14 cellular contexts compared by ENCODE assay signal in genomic region chr17:67253379-67253778, GRCh38.
"Had no signal": no experiment of that assay in that cellular context is flagged by ENCODE, and none has a peak within 500 bp of the region (broad histone marks: within the 10 kb centered on the region; RNA-seq: fewer than 3 reads in every experiment).

No MANE protein-coding gene starts in this region.

- DNase-seq: activated B cell treated with CpG ODN at 0.5 μM for 24 hours; activated CD4-positive, alpha-beta T cell treated with anti-CD3 and anti-CD28 coated beads, Interleukin-2, amount 10 ng/mL, durations not matched to agents 24 days and 14 days; activated naive CD4-positive, alpha-beta T cell treated with anti-CD3 and anti-CD28 coated beads for 36 hours; hippocampal formation; lower lobe of right lung; naive thymus-derived CD4-positive, alpha-beta T cell; posterior cingulate gyrus; thyroid gland; uterus had no signal

- H3K4me1 ChIP-seq: adrenal gland, right atrium auricular region, uterus had no signal

- H3K36me3 Mint-ChIP-seq: stimulated activated effector memory CD8-positive, alpha-beta T cell treated with anti-CD3 and anti-CD28 coated beads, Interleukin-12 subunit alpha, Interleukin-12 subunit beta, amount 100 ng/mL, for 72 hours had no signal

- H3K27ac ChIP-seq: adrenal gland, lower lobe of right lung, neutrophil, right atrium auricular region, thyroid gland, uterus had no signal

- ATAC-seq: lower lobe of right lung; naive thymus-derived CD4-positive, alpha-beta T cell; stimulated activated effector memory CD8-positive, alpha-beta T cell treated with anti-CD3 and anti-CD28 coated beads, Interleukin-12 subunit alpha, Interleukin-12 subunit beta, amount 100 ng/mL, for 72 hours had no signal

- H3K9me3 Mint-ChIP-seq: activated B cell treated with CpG ODN at 0.5 μM for 24 hours; activated CD4-positive, alpha-beta T cell treated with anti-CD3 and anti-CD28 coated beads, Interleukin-2, amount 10 ng/mL, durations not matched to agents 24 days and 14 days; naive thymus-derived CD4-positive, alpha-beta T cell; stimulated activated effector memory CD8-positive, alpha-beta T cell treated with anti-CD3 and anti-CD28 coated beads, Interleukin-12 subunit alpha, Interleukin-12 subunit beta, amount 100 ng/mL, for 72 hours had no signal

- H3K9me3 ChIP-seq: adrenal gland, lower lobe of right lung, neutrophil, right atrium auricular region, thyroid gland, uterus had no signal

- H3K4me3 ChIP-seq: adrenal gland, lower lobe of right lung, right atrium auricular region, thyroid gland, uterus had no signal

- H3K27me3 Mint-ChIP-seq: activated B cell treated with CpG ODN at 0.5 μM for 24 hours had no signal

- H3K4me1 Mint-ChIP-seq: activated B cell treated with CpG ODN at 0.5 μM for 24 hours had no signal

- H3K36me3 ChIP-seq: adrenal gland, lower lobe of right lung, neutrophil, right atrium auricular region, thyroid gland, uterus had no signal

- H3K4me3 Mint-ChIP-seq: activated B cell treated with CpG ODN at 0.5 μM for 24 hours; activated CD4-positive, alpha-beta T cell treated with anti-CD3 and anti-CD28 coated beads, Interleukin-2, amount 10 ng/mL, durations not matched to agents 24 days and 14 days; activated naive CD4-positive, alpha-beta T cell treated with anti-CD3 and anti-CD28 coated beads for 36 hours; naive thymus-derived CD4-positive, alpha-beta T cell; stimulated activated effector memory CD8-positive, alpha-beta T cell treated with anti-CD3 and anti-CD28 coated beads, Interleukin-12 subunit alpha, Interleukin-12 subunit beta, amount 100 ng/mL, for 72 hours; T-helper 1 cell treated with Interleukin-12 subunit alpha and Interleukin-12 subunit beta and Interleukin-4 antibody, amounts not matched to agents 30 μg/mL and 1 μg/mL, for 36 hours had no signal

- H3K27me3 ChIP-seq: adrenal gland, neutrophil, right atrium auricular region, thyroid gland, uterus had no signal

- H3K27ac Mint-ChIP-seq: activated B cell treated with CpG ODN at 0.5 μM for 24 hours; activated CD4-positive, alpha-beta T cell treated with anti-CD3 and anti-CD28 coated beads, Interleukin-2, amount 10 ng/mL, durations not matched to agents 24 days and 14 days; activated naive CD4-positive, alpha-beta T cell treated with anti-CD3 and anti-CD28 coated beads for 36 hours; naive thymus-derived CD4-positive, alpha-beta T cell; stimulated activated effector memory CD8-positive, alpha-beta T cell treated with anti-CD3 and anti-CD28 coated beads, Interleukin-12 subunit alpha, Interleukin-12 subunit beta, amount 100 ng/mL, for 72 hours; T-helper 1 cell treated with Interleukin-12 subunit alpha and Interleukin-12 subunit beta and Interleukin-4 antibody, amounts not matched to agents 30 μg/mL and 1 μg/mL, for 36 hours had no signal
